Comparison of ENCODE assay signal across 8 cellular contexts in genomic region chr2:74715071-74715791, GRCh38.
DNase-seq lines count a peak whose midpoint lies in the region; ATAC-seq, FAIRE-seq and TF ChIP-seq lines count a peak whose summit lies in the region.

No MANE protein-coding gene starts in this region.

- no peaks in the 10 kb centered on the region for H3K9me3 ChIP-seq in psoas muscle

- FAIRE-seq in urothelium cell line (lab: Jason Lieb, UNC): peak; percentile 35

- POLR2A ChIA-PET in T-cell (lab: Charles Lee): interaction anchor here in 1 of 2 donors (0.6 kb wide), 1 partner anchor 323 kb away, joined by 3 read pairs; no protein-coding TSS in a partner anchor

- ATAC-seq in HG02678 (IDR thresholded peaks at IDR 0.05; ENCODE audit: unreplicated experiment) (peak; percentile 91), T-cell (replicated peaks in 1 of 4) (peak; percentile 88 to 92 (median 91)), left ventricle myocardium superior (peak; percentile 98), psoas muscle (peak; percentile 75 to 87 (median 84))

- no peak overlapping the region for H3K27ac Mint-ChIP-seq in T-cell

- peaks cover 0 to 4% (median 0%) of the 10 kb centered on the region in 3 donors for H3K27me3 ChIP-seq in psoas muscle (ENCODE audit: insufficient read depth in 3 of 3, low read length in 2 of 3)

- intact Hi-C loops in left ventricle myocardium superior (cut with micrococcal nuclease): loop anchor here (2.0 kb wide), 1 partner anchor 162 kb away; no protein-coding TSS in a partner anchor
- intact Hi-C loops in psoas muscle (cut with DNase I): loop anchor here (2.0 to 5.0 kb wide), 3 partner anchors 120 to 162 kb away; partner anchors contain the start of gene HK2 (in 1 of the 2)

- 0 to 2% (median 1%) methylated on average over 43 to 56 of the region's 56 CpGs for WGBS in psoas muscle, 3 donors

- DNase-seq in NCI-H1105 (lab: John Stamatoyannopoulos, UW): peak; percentile 54
- DNase-seq in T-cell: peak; percentile 49 to 83 (median 73)
- DNase-seq in amniotic epithelial cell (ENCODE audit: low read depth): peak; percentile 69
- peak; percentile 85 for DNase-seq in left ventricle myocardium superior
- DNase-seq in psoas muscle: peak; percentile 80 to 86
- peak; percentile 94 for DNase-seq in urothelium cell line (ENCODE audit: low spot score)

- peak overlapping the region; percentile 71 for H3K27ac ChIP-seq in psoas muscle

- H3K36me3 Mint-ChIP-seq in T-cell: no peaks in the 10 kb centered on the region

- peaks cover 3 to 10% of the 10 kb centered on the region in 2 donors for H3K27me3 Mint-ChIP-seq in T-cell

- TF ChIP-seq CTCF in GM12872 (IDR thresholded peaks at IDR 0.05; ENCODE audit: insufficient read depth, low read depth, low read length) (peak; percentile 80), psoas muscle (IDR thresholded peaks at IDR 0.05) (peak; percentile 93)

- no peaks in the 10 kb centered on the region for H3K9me3 Mint-ChIP-seq in T-cell

- peak overlapping the region; percentile 77 to 86 (median 81) for H3K4me3 Mint-ChIP-seq in T-cell

- CTCF ChIA-PET in T-cell (lab: Charles Lee): interaction anchor here (0.6 to 6.4 kb wide), 7 partner anchors 17 to 897 kb away, joined by 3 to 46 read pairs (median 4); no protein-coding TSS in a partner anchor

- H3K4me1 ChIP-seq in psoas muscle: peaks cover 18% of the 10 kb centered on the region

- H3K4me3 ChIP-seq in psoas muscle: peak overlapping the region; percentile 81

- no peaks in the 10 kb centered on the region for H3K36me3 ChIP-seq in psoas muscle (ENCODE audit: insufficient read depth in 1 of 2, low read depth in 1 of 2)

- peaks cover 7 to 11% (median 8%) of the 10 kb centered on the region in 3 donors for H3K4me1 Mint-ChIP-seq in T-cell

Comparison
In these comparisons a context has a peak if more than half of its experiments do, and no peak if none do; other contexts are left out.
1. Peak in every context shown above with its lines: DNase-seq, ATAC-seq, H3K4me3 ChIP-seq and H3K27ac ChIP-seq.